In the genomic region with DNA sequence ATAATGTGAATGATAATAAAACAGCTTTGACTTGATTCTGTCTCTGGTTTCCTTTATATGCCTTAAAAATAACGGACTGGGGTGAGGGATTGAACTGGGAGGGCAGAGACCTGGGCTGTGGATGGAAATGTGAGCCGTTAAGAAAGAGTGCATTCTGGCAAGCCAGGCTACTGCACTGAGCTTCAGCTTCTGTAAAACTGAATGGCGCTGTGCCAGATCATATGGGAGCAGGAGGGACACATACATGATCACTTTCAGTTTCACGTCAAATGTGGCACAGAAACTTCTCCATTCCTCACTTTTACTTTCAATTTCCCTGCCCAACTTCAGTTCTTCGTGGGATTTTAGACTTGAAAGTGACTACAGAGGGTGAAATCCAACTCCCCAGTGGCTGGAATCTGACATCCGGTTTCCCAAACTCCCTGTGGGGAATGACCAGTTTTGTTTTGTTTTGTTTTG, we compare ENCODE assay signal across 8 cellular contexts. TPM values are rescaled to one million over a fixed set of nuclear protein-coding genes. Genes with fewer than 3 reads are reported as not detected.
DNase-seq lines count a peak whose midpoint lies in the region; ATAC-seq, FAIRE-seq and TF ChIP-seq lines count a peak whose summit lies in the region.

No MANE protein-coding gene starts in this region.

- POLR2A ChIA-PET in A549 (lab: Yijun Ruan, JAX) (interaction anchor here (1.2 to 10.8 kb wide), 6 partner anchors 15 to 92 kb away, joined by 4 to 185 read pairs (median 21); a partner anchor contains a TSS), RWPE1 (lab: Yijun Ruan, JAX; ENCODE audit: low non-redundant PET) (interaction anchor here (1.5 kb wide), 1 partner anchor 75 kb away, joined by 4 read pairs; no protein-coding TSS in a partner anchor)

- DNase-seq in A549 (ENCODE audit: low read depth in 1 of 2, low spot score in 1 of 2), result peak; percentile 53 to 63
- peak; percentile 78 for DNase-seq in RWPE1 (ENCODE audit: low spot score)
- DNase-seq in activated effector memory CD4-positive, alpha-beta T cell treated with Interleukin-2 at 50 U/mL for 16 hours, result peak; percentile 44
- DNase-seq in germinal center (ENCODE audit: low spot score), result peak; percentile 86
- DNase-seq in psoas muscle, result peak; percentile 57 to 69

- no peak for TF ChIP-seq POLR2A in A549 (IDR thresholded peaks at IDR 0.05; ENCODE audit: low read length)

- WGBS in A549 (ENCODE audit: missing lambda C conversion rate), result 3% methylated on average over 6 of the region's 6 CpGs
- 0 to 1% (median 0%) methylated on average over 6 of the region's 6 CpGs for WGBS in psoas muscle, 3 donors

- H3K27ac ChIP-seq in A549 (peak overlapping the region; percentile 93 to 96), RWPE1 (peak overlapping the region; percentile 100), psoas muscle (peak overlapping the region; percentile 99)

- FAIRE-seq in A549 (lab: Jason Lieb, UNC), result no peak

- no peak for TF ChIP-seq RAD21 in A549 (conservative IDR thresholded peaks at IDR 0.05 in 1 of 2, IDR thresholded peaks at IDR 0.05 in 1 of 2)

- intact Hi-C loops in psoas muscle (cut with DNase I), result loop anchor here in 1 of 2 donors (2.0 kb wide), 1 partner anchor 73 kb away; a partner anchor contains a TSS

- no peaks in the 10 kb centered on the region for H3K36me3 ChIP-seq in psoas muscle (ENCODE audit: insufficient read depth in 1 of 2, low read depth in 1 of 2)

- H3K4me1 ChIP-seq in A549, result peaks cover 70% of the 10 kb centered on the region
- H3K4me1 ChIP-seq in psoas muscle, result peaks cover 60% of the 10 kb centered on the region

- peak overlapping the region; percentile 61 for H3K4me3 ChIP-seq in A549
- H3K4me3 ChIP-seq in psoas muscle, result peak overlapping the region; percentile 89

- TF ChIP-seq EP300 in A549 (IDR thresholded peaks at IDR 0.05), result no peak

- CTCF ChIA-PET in A549 (lab: Yijun Ruan, JAX) (interaction anchor here (1.3 to 19.7 kb wide), 6 partner anchors 8 to 93 kb away, joined by 3 to 340 read pairs (median 5); a partner anchor contains a TSS), RWPE1 (lab: Yijun Ruan, JAX) (interaction anchor here (0.5 to 0.7 kb wide), 2 partner anchors 14 to 93 kb away, joined by 3 read pairs; no protein-coding TSS in a partner anchor)

- TF ChIP-seq CTCF in A549 (IDR thresholded peaks at IDR 0.05) (no peak), RWPE1 (conservative IDR thresholded peaks at IDR 0.05; ENCODE audit: low read depth) (no peak), psoas muscle (IDR thresholded peaks at IDR 0.05) (no peak)

- no peaks in the 10 kb centered on the region for H3K27me3 ChIP-seq in psoas muscle (ENCODE audit: insufficient read depth in 3 of 3, low read length in 2 of 3)

- H3K9me3 ChIP-seq in A549 (no peaks in the 10 kb centered on the region), psoas muscle (no peaks in the 10 kb centered on the region)

- peak overlapping the region; percentile 81 for H3K4me2 ChIP-seq in A549

- no peak for ATAC-seq in A549
- ATAC-seq in GM18517 (IDR thresholded peaks at IDR 0.05; ENCODE audit: unreplicated experiment), result peak; percentile 30
- peak; percentile 48 for ATAC-seq in HG03378 (IDR thresholded peaks at IDR 0.05; ENCODE audit: unreplicated experiment)
- ATAC-seq in psoas muscle, result peak in 1 of 4 donors; percentile 8
- no peak for ATAC-seq in HG03025 (IDR thresholded peaks at IDR 0.05; ENCODE audit: low FRiP score, unreplicated experiment)

TF ChIP-seq in A549, 52 proteins besides CTCF, POLR2A, EP300 and RAD21:
- TF ChIP-seq HOXA7 (CRISPR knock-in tag; IDR thresholded peaks at IDR 0.05) (0 out of 2 replicates have a peak, but pooled peaks have one; percentile 9), POLR2AphosphoS2 (conservative IDR thresholded peaks at IDR 0.05; ENCODE audit: low read length) (peak; percentile 87), CBX8 (IDR thresholded peaks at IDR 0.05) (no peak), KDM1A (IDR thresholded peaks at IDR 0.05; ENCODE audit: low read depth) (no peak), JUN (IDR thresholded peaks at IDR 0.05) (peak in 1 of 2 experiments; percentile 26; a peak in 2 of 5 replicates), BHLHE40 (IDR thresholded peaks at IDR 0.05; ENCODE audit: low read depth, low read length) (no peak), TFCP2L1 (CRISPR knock-in tag; IDR thresholded peaks at IDR 0.05) (peak; percentile 79), RARB (CRISPR knock-in tag; IDR thresholded peaks at IDR 0.05) (no peak)
- TF ChIP-seq, protein P1, sequence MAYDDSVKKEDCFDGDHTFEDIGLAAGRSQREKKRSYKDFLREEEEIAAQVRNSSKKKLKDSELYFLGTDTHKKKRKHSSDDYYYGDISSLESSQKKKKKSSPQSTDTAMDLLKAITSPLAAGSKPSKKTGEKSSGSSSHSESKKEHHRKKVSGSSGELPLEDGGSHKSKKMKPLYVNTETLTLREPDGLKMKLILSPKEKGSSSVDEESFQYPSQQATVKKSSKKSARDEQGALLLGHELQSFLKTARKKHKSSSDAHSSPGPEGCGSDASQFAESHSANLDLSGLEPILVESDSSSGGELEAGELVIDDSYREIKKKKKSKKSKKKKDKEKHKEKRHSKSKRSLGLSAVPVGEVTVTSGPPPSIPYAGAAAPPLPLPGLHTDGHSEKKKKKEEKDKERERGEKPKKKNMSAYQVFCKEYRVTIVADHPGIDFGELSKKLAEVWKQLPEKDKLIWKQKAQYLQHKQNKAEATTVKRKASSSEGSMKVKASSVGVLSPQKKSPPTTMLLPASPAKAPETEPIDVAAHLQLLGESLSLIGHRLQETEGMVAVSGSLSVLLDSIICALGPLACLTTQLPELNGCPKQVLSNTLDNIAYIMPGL (CRISPR knock-in tag; IDR thresholded peaks at IDR 0.05; ENCODE audit: borderline replicate concordance), result 0 out of 2 replicates have a peak, but pooled peaks have one; percentile 59
- TF ChIP-seq, protein P2, sequence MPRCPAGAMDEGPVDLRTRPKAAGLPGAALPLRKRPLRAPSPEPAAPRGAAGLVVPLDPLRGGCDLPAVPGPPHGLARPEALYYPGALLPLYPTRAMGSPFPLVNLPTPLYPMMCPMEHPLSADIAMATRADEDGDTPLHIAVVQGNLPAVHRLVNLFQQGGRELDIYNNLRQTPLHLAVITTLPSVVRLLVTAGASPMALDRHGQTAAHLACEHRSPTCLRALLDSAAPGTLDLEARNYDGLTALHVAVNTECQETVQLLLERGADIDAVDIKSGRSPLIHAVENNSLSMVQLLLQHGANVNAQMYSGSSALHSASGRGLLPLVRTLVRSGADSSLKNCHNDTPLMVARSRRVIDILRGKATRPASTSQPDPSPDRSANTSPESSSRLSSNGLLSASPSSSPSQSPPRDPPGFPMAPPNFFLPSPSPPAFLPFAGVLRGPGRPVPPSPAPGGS (IDR thresholded peaks at IDR 0.05), result no peak

RNA-seq across cellular contexts. Expression of a gene that starts 1.1 kb away (rescaled TPM):
- polyA plus RNA-seq in A549 (2011; rRNA removed), result 39.1 and 69.4 TPM in 2 replicates
- polyA plus RNA-seq in A549 (2012; cell fraction: cytosol; rRNA removed), result 156 and 189 TPM in 2 replicates
- polyA plus RNA-seq in A549 (2012; cell fraction: nucleus; rRNA removed), result 154 and 179 TPM in 2 replicates
- 228 to 316 TPM (median 305 TPM) in 3 replicates for polyA plus RNA-seq in A549 (2017; fragmentation: RNase III; extraction: RNeasy Plus Mini Kit Qiagen cat#74134 plus additional on column Dnase treatment)
- polyA minus RNA-seq in A549 (2011; rRNA and poly(A)+ RNA removed), result 18.9 and 29.2 TPM in 2 replicates
- 1,000 to 10,000 TPM in 3 of 4 donors, 100 to 1,000 TPM in 1; 342 to 5,614 (median 2,291) TPM for total RNA-seq in psoas muscle
- polyA plus RNA-seq in psoas muscle, result over 10,000 TPM in 1 of 3 donors, 1,000 to 10,000 TPM in 2; 1,603 to 11,565 (median 3,170) TPM

RNA-seq across cellular contexts. Expression of a gene that starts 16.1 kb away (rescaled TPM):
- polyA plus RNA-seq in A549 (2011; rRNA removed), result not detected in 2 replicates
- not detected in 2 replicates for polyA plus RNA-seq in A549 (2012; cell fraction: cytosol; rRNA removed)
- polyA plus RNA-seq in A549 (2012; cell fraction: nucleus; rRNA removed), result not detected in 2 replicates
- polyA plus RNA-seq in A549 (2017; fragmentation: RNase III; extraction: RNeasy Plus Mini Kit Qiagen cat#74134 plus additional on column Dnase treatment), result not detected in 3 replicates
- not detected in 2 replicates for polyA minus RNA-seq in A549 (2011; rRNA and poly(A)+ RNA removed)
- total RNA-seq in psoas muscle, result 100 to 1,000 TPM in 2 of 4 donors, 10 to 100 TPM in 2; 44.1 to 669 (median 256) TPM
- 100 to 1,000 TPM; 122 to 556 (median 477) TPM for polyA plus RNA-seq in psoas muscle

RNA-seq across cellular contexts. Expression of a gene that starts 20.2 kb away (rescaled TPM):
- 0.16 and 0.24 TPM in 2 replicates for polyA plus RNA-seq in A549 (2011; rRNA removed)
- polyA plus RNA-seq in A549 (2012; cell fraction: cytosol; rRNA removed), result 0.11 TPM in 1 of 2 replicates, not detected in the other
- not detected in 2 replicates for polyA plus RNA-seq in A549 (2012; cell fraction: nucleus; rRNA removed)
- polyA plus RNA-seq in A549 (2017; fragmentation: RNase III; extraction: RNeasy Plus Mini Kit Qiagen cat#74134 plus additional on column Dnase treatment), result 0.21 TPM in 1 of 3 replicates, not detected in the others
- not detected in 2 replicates for polyA minus RNA-seq in A549 (2011; rRNA and poly(A)+ RNA removed)
- total RNA-seq in psoas muscle, result 10 to 100 TPM in 1 of 4 donors, 1 to 10 TPM in 1, under 1 TPM in 1, not detected in 1; 0.57 to 10.5 (median 5.9) TPM
- polyA plus RNA-seq in psoas muscle, result 1 to 10 TPM in 2 of 3 donors, under 1 TPM in 1; 0.80 to 7.3 (median 2.5) TPM

RNA-seq across cellular contexts. Expression of a gene that starts 23.0 kb away (rescaled TPM):
- polyA plus RNA-seq in A549 (2011; rRNA removed) (not detected in 2 replicates), A549 (2017; fragmentation: RNase III; extraction: RNeasy Plus Mini Kit Qiagen cat#74134 plus additional on column Dnase treatment) (not detected in 3 replicates), psoas muscle (100 to 1,000 TPM in 2 of 3 donors, 10 to 100 TPM in 1; 21.8 to 569 (median 300) TPM)
- not detected in 2 replicates for polyA plus RNA-seq in A549 (2012; cell fraction: cytosol; rRNA removed)
- not detected in 2 replicates for polyA plus RNA-seq in A549 (2012; cell fraction: nucleus; rRNA removed)
- not detected in 2 replicates for polyA minus RNA-seq in A549 (2011; rRNA and poly(A)+ RNA removed)
- 100 to 1,000 TPM in 1 of 4 donors, 10 to 100 TPM in 1, 1 to 10 TPM in 2; 1.4 to 288 (median 12.8) TPM for total RNA-seq in psoas muscle

RNA-seq across cellular contexts. Expression of a gene that starts 29.0 kb away (rescaled TPM):
- 5.3 and 8.0 TPM in 2 replicates for polyA plus RNA-seq in A549 (2011; rRNA removed)
- polyA plus RNA-seq in A549 (2012; cell fraction: cytosol; rRNA removed), result 41.6 and 45.1 TPM in 2 replicates
- 30.4 and 34.7 TPM in 2 replicates for polyA plus RNA-seq in A549 (2012; cell fraction: nucleus; rRNA removed)
- polyA plus RNA-seq in A549 (2017; fragmentation: RNase III; extraction: RNeasy Plus Mini Kit Qiagen cat#74134 plus additional on column Dnase treatment), result 12.8 to 16.9 TPM (median 14.1 TPM) in 3 replicates
- polyA minus RNA-seq in A549 (2011; rRNA and poly(A)+ RNA removed), result 6.5 and 11.2 TPM in 2 replicates
- total RNA-seq in psoas muscle, result 1,000 to 10,000 TPM in 1 of 4 donors, 10 to 100 TPM in 1, 1 to 10 TPM in 2; 4.0 to 1,028 (median 22.4) TPM
- 1,000 to 10,000 TPM in 2 of 3 donors, 100 to 1,000 TPM in 1; 128 to 4,396 (median 1,331) TPM for polyA plus RNA-seq in psoas muscle

Comparison
In these comparisons a context has a peak if more than half of its experiments do, and no peak if none do; other contexts are left out.
1. ATAC-seq: peak in GM18517 (single experiment) and HG03378 (single experiment); none in A549 (0 of 2) and HG03025 (single experiment).
2. RNA of a gene that starts 1.1 kb away (polyA plus RNA-seq): 1,603 to 11,565 TPM in psoas muscle; 39.1 to 316 TPM in A549; every median in the first group is over 4 times any median in the second.
3. RNA of a gene that starts 16.1 kb away (polyA plus RNA-seq): 122 to 556 TPM in psoas muscle; not detected in A549; every median in the first group is over 100 times any median in the second.
4. Peak in every context shown above with its lines, with median percentiles within 50 percentile points of each other: DNase-seq and H3K27ac ChIP-seq.